In the genomic region with DNA sequence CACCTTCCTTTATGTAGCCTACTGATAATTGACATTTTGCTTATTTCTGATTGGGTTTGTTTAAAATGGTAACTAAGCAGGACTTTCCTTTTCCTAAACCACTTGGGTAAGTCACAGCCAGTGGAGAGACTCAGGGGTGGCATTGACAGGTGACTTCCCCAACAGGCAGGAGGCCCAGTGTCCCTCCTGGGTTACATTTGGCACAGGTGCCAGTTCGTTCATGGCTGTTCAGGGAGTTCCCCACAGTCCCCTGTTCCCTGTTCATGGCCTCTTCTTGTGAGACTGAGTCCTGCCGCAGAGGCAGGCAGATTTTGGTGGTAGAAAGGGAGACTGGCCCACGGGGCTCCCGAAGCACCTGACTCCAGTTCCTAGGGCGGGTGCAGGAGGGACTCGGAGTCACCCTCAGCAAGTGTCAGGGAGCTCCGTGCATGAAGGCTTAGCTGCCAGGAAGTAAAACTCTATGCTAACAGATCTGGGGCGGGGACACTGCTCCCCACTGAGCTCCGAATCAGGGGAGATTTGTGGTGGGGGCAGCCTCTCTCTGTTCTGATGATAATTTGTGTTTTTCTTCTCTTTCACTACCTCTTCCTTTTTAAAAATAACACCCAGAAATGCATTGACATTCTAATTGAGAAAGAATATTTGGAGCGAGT, we compare ENCODE assay signal across 13 cellular contexts.
A peak's percentile ranks its signal among the peaks of the same experiment; 100 is the strongest.
DNase-seq lines count a peak whose midpoint lies in the region; ATAC-seq and TF ChIP-seq lines count a peak whose summit lies in the region.
"Had no signal": no experiment of that assay in that cellular context is flagged by ENCODE, and none has a peak within 500 bp of the region (broad histone marks: within the 10 kb centered on the region; RNA-seq: fewer than 3 reads in every experiment).

No MANE protein-coding gene starts in this region.

- H2BK120ac ChIP-seq in trophoblast cell (ENCODE audit: insufficient read depth, low read length, poor library complexity): no peak overlapping the region

- H3K27ac ChIP-seq in GM23338 (ENCODE audit: low read depth): peak overlapping the region; percentile 32
- H3K27ac ChIP-seq in CD8-positive, alpha-beta T cell (ENCODE audit: low read depth, low read length): no peak overlapping the region
- no peak overlapping the region for H3K27ac ChIP-seq in trophoblast cell (ENCODE audit: low read depth, low read length)

- H3K4me3 ChIP-seq in GM23338 (0 out of 2 replicates have a peak overlapping the region, but pooled peaks have one; percentile 5), trophoblast cell (ENCODE audit: low read depth, low read length) (no peak overlapping the region)
- no peak overlapping the region for H3K4me3 ChIP-seq in CD8-positive, alpha-beta T cell (ENCODE audit: low read depth, low read length)

- no peak for DNase-seq in activated CD4-positive, alpha-beta T cell treated with anti-CD3 and anti-CD28 coated beads for 36 hours
- no peak for DNase-seq in activated CD4-positive, alpha-beta T cell treated with anti-CD3 and anti-CD28 coated beads, Interleukin-2, amount 50 U/mL, for 1 hour
- DNase-seq in GM23338 (ENCODE audit: low spot score) (peak; percentile 65), WTC11 (ENCODE audit: low spot score) (peak; percentile 40), memory B cell (ENCODE audit: low spot score in 2 of 2) (no peak), trophoblast cell (no peak)
- DNase-seq in CD8-positive, alpha-beta T cell: no peak
- DNase-seq: COR-L47, DMS153, NCI-H1436 treated with DMSO at 0.1 percent for 48 hours, NCI-H226, NCI-H526 had no signal

- ATAC-seq in activated CD4-positive, alpha-beta T cell treated with anti-CD3 and anti-CD28 coated beads for 36 hours: no peak
- ATAC-seq in GM23338 (peak; percentile 76), WTC11 (peak; percentile 77), memory B cell (ENCODE audit: low read depth) (no peak), GM21786 (IDR thresholded peaks at IDR 0.05; ENCODE audit: unreplicated experiment) (no peak)
- ATAC-seq in CD8-positive, alpha-beta T cell: no peak

- POLR2A ChIA-PET in activated CD4-positive, alpha-beta T cell treated with anti-CD3 and anti-CD28 coated beads for 36 hours (lab: Charles Lee): no interaction called here
- POLR2A ChIA-PET in WTC11 (lab: Charles Lee): no interaction called here
- POLR2A ChIA-PET in CD8-positive, alpha-beta T cell (lab: Charles Lee): no interaction called here

- H3K4me1 ChIP-seq in GM23338 (ENCODE audit: insufficient read depth) (peaks cover 33% of the 10 kb centered on the region; the same call in 1 of the 2 replicates), trophoblast cell (ENCODE audit: control insufficient read depth in 1 of 2, insufficient read depth in 2 of 2, low read length in 2 of 2) (no peaks in the 10 kb centered on the region)
- no peaks in the 10 kb centered on the region for H3K4me1 ChIP-seq in CD8-positive, alpha-beta T cell (ENCODE audit: insufficient read depth, low read length)

- no peak overlapping the region for H4K8ac ChIP-seq in trophoblast cell (ENCODE audit: low read depth, low read length)

- H3K27me3 ChIP-seq in GM23338 (ENCODE audit: insufficient read depth) (no peaks in the 10 kb centered on the region), trophoblast cell (ENCODE audit: insufficient read depth, low read length) (no peaks in the 10 kb centered on the region)
- H3K27me3 ChIP-seq in CD8-positive, alpha-beta T cell (ENCODE audit: insufficient read depth, low read length): no peaks in the 10 kb centered on the region

- H3K27me3 Mint-ChIP-seq in activated CD4-positive, alpha-beta T cell treated with anti-CD3 and anti-CD28 coated beads for 36 hours: no peaks in the 10 kb centered on the region
- H3K27me3 Mint-ChIP-seq in GM23338 (ENCODE audit: insufficient read depth, low read depth, poor library complexity) (peaks cover 19% of the 10 kb centered on the region), WTC11 (ENCODE audit: low read depth) (no peaks in the 10 kb centered on the region), memory B cell (no peaks in the 10 kb centered on the region)
- H3K27me3 Mint-ChIP-seq in CD8-positive, alpha-beta T cell (ENCODE audit: low read depth): no peaks in the 10 kb centered on the region

- H3K79me1 ChIP-seq in trophoblast cell (ENCODE audit: low read length): no peaks in the 10 kb centered on the region

- peak overlapping the region; percentile 19 for H3K4me2 ChIP-seq in GM23338
- no peak overlapping the region for H3K4me2 ChIP-seq in trophoblast cell (ENCODE audit: low read length)

- WGBS in trophoblast cell (ENCODE audit: extremely low coverage, insufficient coverage, insufficient read length): no CpG with 5 or more reads among the region's 10 CpGs

- H3K79me2 ChIP-seq in GM23338 (replicated peaks; ENCODE audit: insufficient read depth) (no peaks in the 10 kb centered on the region; the same call in 1 of the 2 replicates), trophoblast cell (ENCODE audit: control insufficient read depth, insufficient read depth, low read length, poor library complexity) (no peaks in the 10 kb centered on the region)

- H3K23ac ChIP-seq in trophoblast cell (ENCODE audit: low read length): no peak overlapping the region

- no peak overlapping the region for H3K18ac ChIP-seq in trophoblast cell (ENCODE audit: low read length)

- H4K12ac ChIP-seq in trophoblast cell (ENCODE audit: low read depth, low read length): no peak overlapping the region

- H4K20me1 ChIP-seq in GM23338 (replicated peaks; ENCODE audit: insufficient read depth): no peaks in the 10 kb centered on the region; the same call in 1 of the 2 replicates

- H2BK5ac ChIP-seq in trophoblast cell (ENCODE audit: low read depth, low read length, poor library complexity): no peak overlapping the region

- peaks cover 19% of the 10 kb centered on the region for H3K36me3 ChIP-seq in GM23338 (ENCODE audit: insufficient read depth)
- peaks cover 48% of the 10 kb centered on the region for H3K36me3 ChIP-seq in CD8-positive, alpha-beta T cell (ENCODE audit: insufficient read depth, low read length)
- H3K36me3 ChIP-seq in trophoblast cell (ENCODE audit: control insufficient read depth in 1 of 2, insufficient read depth in 2 of 2, low read length in 2 of 2): peaks cover 45 to 63% of the 10 kb centered on the region in 2 experiments

- intact Hi-C loops in activated CD4-positive, alpha-beta T cell treated with anti-CD3 and anti-CD28 coated beads for 36 hours (cut with DNase I, micrococcal nuclease): no loop called here
- intact Hi-C loops in CD8-positive, alpha-beta T cell (cut with DNase I, micrococcal nuclease): no loop called here

- peaks cover 10% of the 10 kb centered on the region; the same call in 1 of the 2 replicates for H3F3A ChIP-seq in GM23338 (replicated peaks; ENCODE audit: low read depth)

- H3K4me1 Mint-ChIP-seq in activated CD4-positive, alpha-beta T cell treated with anti-CD3 and anti-CD28 coated beads for 36 hours: no peaks in the 10 kb centered on the region
- peaks cover 28% of the 10 kb centered on the region for H3K4me1 Mint-ChIP-seq in GM23338
- peaks cover 41% of the 10 kb centered on the region for H3K4me1 Mint-ChIP-seq in WTC11
- no peaks in the 10 kb centered on the region for H3K4me1 Mint-ChIP-seq in memory B cell
- H3K4me1 Mint-ChIP-seq in CD8-positive, alpha-beta T cell (ENCODE audit: low read depth): no peaks in the 10 kb centered on the region

- H4K91ac ChIP-seq in trophoblast cell (ENCODE audit: low read depth, low read length): no peak overlapping the region

- H2AK5ac ChIP-seq in trophoblast cell (ENCODE audit: low read length): no peak overlapping the region

- no peak overlapping the region for H3K4me3 Mint-ChIP-seq in activated CD4-positive, alpha-beta T cell treated with anti-CD3 and anti-CD28 coated beads for 36 hours
- H3K4me3 Mint-ChIP-seq in GM23338 (peak overlapping the region; percentile 35; the same call in 2 of the 3 replicates), WTC11 (peak overlapping the region; percentile 1; the same call in 1 of the 2 replicates), memory B cell (no peak overlapping the region)
- no peak overlapping the region for H3K4me3 Mint-ChIP-seq in CD8-positive, alpha-beta T cell

- no peak for TF ChIP-seq CTCF in GM23338 (conservative IDR thresholded peaks at IDR 0.05; ENCODE audit: low read depth in 2 of 2)
- no peak for TF ChIP-seq CTCF in WTC11 (IDR thresholded peaks at IDR 0.05)
- TF ChIP-seq CTCF in CD8-positive, alpha-beta T cell (IDR thresholded peaks at IDR 0.05): no peak

- H3K9me3 Mint-ChIP-seq in activated CD4-positive, alpha-beta T cell treated with anti-CD3 and anti-CD28 coated beads for 36 hours (ENCODE audit: low read depth): no peaks in the 10 kb centered on the region
- H3K9me3 Mint-ChIP-seq in GM23338: peaks cover 10% of the 10 kb centered on the region; the same call in 2 of the 3 replicates
- H3K9me3 Mint-ChIP-seq in WTC11: peaks cover 12% of the 10 kb centered on the region
- H3K9me3 Mint-ChIP-seq in memory B cell: no peaks in the 10 kb centered on the region
- H3K9me3 Mint-ChIP-seq in CD8-positive, alpha-beta T cell: no peaks in the 10 kb centered on the region

- H3K9ac ChIP-seq in trophoblast cell (ENCODE audit: low read length): no peak overlapping the region

- H2AFZ ChIP-seq in GM23338 (no peak overlapping the region), trophoblast cell (ENCODE audit: insufficient read depth, low read length, poor library complexity) (no peak overlapping the region)

- H3K36me3 Mint-ChIP-seq in activated CD4-positive, alpha-beta T cell treated with anti-CD3 and anti-CD28 coated beads for 36 hours (ENCODE audit: low read depth): peaks cover 32% of the 10 kb centered on the region
- peaks cover 71% of the 10 kb centered on the region for H3K36me3 Mint-ChIP-seq in GM23338 (ENCODE audit: low read depth)
- H3K36me3 Mint-ChIP-seq in WTC11: peaks cover 49% of the 10 kb centered on the region
- H3K36me3 Mint-ChIP-seq in memory B cell: peaks cover 38% of the 10 kb centered on the region
- peaks cover 72% of the 10 kb centered on the region for H3K36me3 Mint-ChIP-seq in CD8-positive, alpha-beta T cell

- no peak overlapping the region for H3K4ac ChIP-seq in trophoblast cell (ENCODE audit: low read depth, low read length)

- H3K9me2 ChIP-seq in GM23338 (ENCODE audit: insufficient read depth): no peaks in the 10 kb centered on the region

- H3K14ac ChIP-seq in trophoblast cell (ENCODE audit: low read length): no peak overlapping the region

- peak overlapping the region; percentile 8 for H3K27ac Mint-ChIP-seq in activated CD4-positive, alpha-beta T cell treated with anti-CD3 and anti-CD28 coated beads for 36 hours
- H3K27ac Mint-ChIP-seq in GM23338 (peak overlapping the region; percentile 49), WTC11 (peak overlapping the region; percentile 82), memory B cell (peak overlapping the region; percentile 14)
- no peak overlapping the region for H3K27ac Mint-ChIP-seq in CD8-positive, alpha-beta T cell

- no peaks in the 10 kb centered on the region for H3K9me3 ChIP-seq in CD8-positive, alpha-beta T cell (ENCODE audit: low read length)
- H3K9me3 ChIP-seq in trophoblast cell (ENCODE audit: insufficient read depth, low read depth, low read length): peaks cover 3% of the 10 kb centered on the region

- no peak overlapping the region for H2BK12ac ChIP-seq in trophoblast cell (ENCODE audit: low read length)

- CTCF ChIA-PET in activated CD4-positive, alpha-beta T cell treated with anti-CD3 and anti-CD28 coated beads for 36 hours (lab: Charles Lee): interaction anchor here (0.6 kb wide), 1 partner anchor 67 kb away, joined by 3 read pairs; no protein-coding TSS in a partner anchor
- CTCF ChIA-PET in WTC11 (lab: Charles Lee): interaction anchor here (0.9 to 1.1 kb wide), 3 partner anchors 53 to 298 kb away, joined by 4 read pairs; no protein-coding TSS in a partner anchor
- CTCF ChIA-PET in CD8-positive, alpha-beta T cell (lab: Charles Lee): no interaction called here

Comparison
In these comparisons a context has a peak if more than half of its experiments do, and no peak if none do; other contexts are left out.
1. ATAC-seq: peak in GM23338 (single experiment) and WTC11 (single experiment); none in activated CD4-positive, alpha-beta T cell treated with anti-CD3 and anti-CD28 coated beads for 36 hours (single experiment), memory B cell (single experiment), GM21786 (single experiment) and CD8-positive, alpha-beta T cell (single experiment).
2. DNase-seq: peak in GM23338 (single experiment) and WTC11 (single experiment); none in activated CD4-positive, alpha-beta T cell treated with anti-CD3 and anti-CD28 coated beads for 36 hours (single experiment), activated CD4-positive, alpha-beta T cell treated with anti-CD3 and anti-CD28 coated beads, Interleukin-2, amount 50 U/mL, for 1 hour (single experiment), memory B cell (0 of 2), CD8-positive, alpha-beta T cell (0 of 7) and trophoblast cell (0 of 2).
3. H3K4me3 Mint-ChIP-seq: peak in GM23338 (single experiment) and WTC11 (single experiment); none in activated CD4-positive, alpha-beta T cell treated with anti-CD3 and anti-CD28 coated beads for 36 hours (single experiment), memory B cell (single experiment) and CD8-positive, alpha-beta T cell (single experiment).